Comparison of ENCODE assay signal across 15 cellular contexts in genomic region chr3:127457746-127458145, GRCh38.
DNase-seq lines count a peak whose midpoint lies in the region; ATAC-seq, FAIRE-seq and TF ChIP-seq lines count a peak whose summit lies in the region.
"Had no signal": no experiment of that assay in that cellular context is flagged by ENCODE, and none has a peak within 500 bp of the region (broad histone marks: within the 10 kb centered on the region; RNA-seq: fewer than 3 reads in every experiment).

No MANE protein-coding gene starts in this region.

- H3K18ac ChIP-seq in trophoblast cell (ENCODE audit: low read length): no peak overlapping the region

- no peaks in the 10 kb centered on the region for H4K20me1 ChIP-seq in keratinocyte (ENCODE audit: control insufficient read depth, extremely low read depth, insufficient read depth, low read length)

- H4K8ac ChIP-seq in trophoblast cell (ENCODE audit: low read depth, low read length): no peak overlapping the region

- H2BK5ac ChIP-seq in trophoblast cell (ENCODE audit: low read depth, low read length, poor library complexity): no peak overlapping the region

- TF ChIP-seq CTCF in keratinocyte (optimal IDR thresholded peaks at IDR 0.05 in 1 of 3, IDR thresholded peaks at IDR 0.05 in 1 of 3, conservative IDR thresholded peaks at IDR 0.05 in 1 of 3; ENCODE audit: extremely low read depth in 1 of 3, insufficient read depth in 2 of 3, low read length in 3 of 3) (no peak), spleen (IDR thresholded peaks at IDR 0.05 in 8 of 11, conservative IDR thresholded peaks at IDR 0.05 in 3 of 11) (no peak)

- H3K4me3 Mint-ChIP-seq in T-helper 17 cell: peak overlapping the region; percentile 32

- H3K27me3 ChIP-seq in keratinocyte (ENCODE audit: control insufficient read depth, extremely low read depth, insufficient read depth, low read length): no peaks in the 10 kb centered on the region
- peaks cover 0 to 80% (median 51%) of the 10 kb centered on the region in 7 donors for H3K27me3 ChIP-seq in spleen (replicated peaks in 1 of 7)
- H3K27me3 ChIP-seq in trophoblast cell (ENCODE audit: insufficient read depth, low read length): peaks cover 9% of the 10 kb centered on the region
- H3K27me3 ChIP-seq: MG63 had no signal

- H3K27ac ChIP-seq in keratinocyte (ENCODE audit: control insufficient read depth, insufficient read depth, low read length) (no peak overlapping the region), spleen (no peak overlapping the region), trophoblast cell (ENCODE audit: low read depth, low read length) (no peak overlapping the region)
- H3K27ac ChIP-seq: A549, C4-2B had no signal

- no peak overlapping the region for H2AK5ac ChIP-seq in trophoblast cell (ENCODE audit: low read length)

- H3K4me2 ChIP-seq in keratinocyte (ENCODE audit: control insufficient read depth, extremely low read depth, insufficient read depth, low read depth, low read length) (peak overlapping the region; percentile 91), trophoblast cell (ENCODE audit: low read length) (no peak overlapping the region)
- H3K4me2 ChIP-seq: A549 had no signal

- H3K79me1 ChIP-seq in trophoblast cell (ENCODE audit: low read length): no peaks in the 10 kb centered on the region

- H3K27ac Mint-ChIP-seq in T-helper 17 cell: no peak overlapping the region
- H3K27ac Mint-ChIP-seq: HFFc6 had no signal

- WGBS in spleen, 5 donors: 59 to 67% (median 66%) methylated on average over 4 of the region's 4 CpGs
- WGBS in trophoblast cell (ENCODE audit: extremely low coverage, insufficient coverage, insufficient read length): no CpG with 5 or more reads among the region's 4 CpGs

- H3K9me1 ChIP-seq in keratinocyte (ENCODE audit: control insufficient read depth, extremely low read depth, insufficient read depth, low read length): no peaks in the 10 kb centered on the region

- dilution Hi-C loops in keratinocyte (cut with MboI; ENCODE audit: extremely low pct_ligation_motif_present, low sequenced_read_pairs): no loop called here

- peaks cover 10% of the 10 kb centered on the region for H3K4me1 Mint-ChIP-seq in T-helper 17 cell

- H3K4me1 ChIP-seq in keratinocyte (ENCODE audit: control insufficient read depth, extremely low read depth, insufficient read depth, low read length): peaks cover 21% of the 10 kb centered on the region
- H3K4me1 ChIP-seq in spleen: peaks cover 13 to 24% (median 20%) of the 10 kb centered on the region in 6 donors
- H3K4me1 ChIP-seq in trophoblast cell (ENCODE audit: control insufficient read depth in 1 of 2, insufficient read depth in 2 of 2, low read length in 2 of 2): peaks cover 8 to 9% of the 10 kb centered on the region in 2 experiments
- H3K4me1 ChIP-seq: A549 had no signal

- H3K4ac ChIP-seq in trophoblast cell (ENCODE audit: low read depth, low read length): no peak overlapping the region

- no peak overlapping the region for H4K12ac ChIP-seq in trophoblast cell (ENCODE audit: low read depth, low read length)

- H3K9me3 ChIP-seq in T-helper 17 cell (ENCODE audit: control insufficient read depth, low read length, poor library complexity, severe bottlenecking): no peaks in the 10 kb centered on the region
- H3K9me3 ChIP-seq in keratinocyte (ENCODE audit: control insufficient read depth, low read depth, low read length): no peaks in the 10 kb centered on the region
- H3K9me3 ChIP-seq in spleen: no peaks in the 10 kb centered on the region
- H3K9me3 ChIP-seq in trophoblast cell (ENCODE audit: insufficient read depth, low read depth, low read length): peaks cover 2% of the 10 kb centered on the region
- H3K9me3 ChIP-seq: A549, MG63 had no signal

- no peak overlapping the region for H3K23ac ChIP-seq in trophoblast cell (ENCODE audit: low read length)

- H3K36me3 ChIP-seq in keratinocyte (ENCODE audit: control insufficient read depth in 2 of 2, extremely low read depth in 1 of 2, insufficient read depth in 2 of 2, low read length in 2 of 2): no peaks in the 10 kb centered on the region
- H3K36me3 ChIP-seq in spleen: no peaks in the 10 kb centered on the region
- no peaks in the 10 kb centered on the region for H3K36me3 ChIP-seq in trophoblast cell (ENCODE audit: control insufficient read depth in 1 of 2, insufficient read depth in 2 of 2, low read length in 2 of 2)
- H3K36me3 ChIP-seq: MG63 had no signal

- H2BK120ac ChIP-seq in trophoblast cell (ENCODE audit: insufficient read depth, low read length, poor library complexity): no peak overlapping the region

- no peak for ATAC-seq in T-helper 17 cell
- ATAC-seq: A549, Panc1 had no signal

- H3K9ac ChIP-seq in keratinocyte (ENCODE audit: control insufficient read depth, extremely low read depth, insufficient read depth, low read length) (no peak overlapping the region), trophoblast cell (ENCODE audit: low read length) (no peak overlapping the region)

- DNase-seq in NCI-H2107 treated with DMSO at 0.1 percent for 48 hours (lab: John Stamatoyannopoulos, UW; ENCODE audit: unreplicated experiment) (peak; percentile 62), NCI-H2107 (lab: John Stamatoyannopoulos, UW) (no peak), T-helper 17 cell (no peak), keratinocyte (ENCODE audit: low read depth, low spot score) (no peak), spleen (peak; percentile 37), trophoblast cell (no peak), ecto neural progenitor cell (ENCODE audit: low spot score) (no peak)
- DNase-seq: COR-L47, MG63, NCI-H2171 treated with DMSO at 0.1 percent for 48 hours had no signal

- H2AFZ ChIP-seq in keratinocyte (ENCODE audit: control insufficient read depth, low read length): no peak overlapping the region
- no peak overlapping the region for H2AFZ ChIP-seq in trophoblast cell (ENCODE audit: insufficient read depth, low read length, poor library complexity)

- FAIRE-seq in keratinocyte (lab: Jason Lieb, UNC): no peak
- FAIRE-seq: A549, H1 had no signal

- H3K14ac ChIP-seq in trophoblast cell (ENCODE audit: low read length): no peak overlapping the region

- H3K27me3 Mint-ChIP-seq in T-helper 17 cell: peaks cover 85% of the 10 kb centered on the region

- H3K36me3 Mint-ChIP-seq in T-helper 17 cell (ENCODE audit: low read depth): peaks cover 8% of the 10 kb centered on the region

- H3K4me3 ChIP-seq in keratinocyte (ENCODE audit: control insufficient read depth in 2 of 3, extremely low read depth in 1 of 3, insufficient read depth in 2 of 3, low read depth in 1 of 3, low read length in 3 of 3): no peak overlapping the region
- H3K4me3 ChIP-seq in spleen: no peak overlapping the region
- no peak overlapping the region for H3K4me3 ChIP-seq in trophoblast cell (ENCODE audit: low read depth, low read length)
- H3K4me3 ChIP-seq: A549, MG63 had no signal

- no peak overlapping the region for H4K91ac ChIP-seq in trophoblast cell (ENCODE audit: low read depth, low read length)

- no peak for TF ChIP-seq POLR2A in spleen (IDR thresholded peaks at IDR 0.05)

- H3K79me2 ChIP-seq in keratinocyte (ENCODE audit: control insufficient read depth, insufficient read depth, low read length) (no peaks in the 10 kb centered on the region), trophoblast cell (ENCODE audit: control insufficient read depth, insufficient read depth, low read length, poor library complexity) (no peaks in the 10 kb centered on the region)

- intact Hi-C loops in spleen (cut with DNase I; ENCODE audit: low total_unique reads): no loop called here

- no peak overlapping the region for H2BK12ac ChIP-seq in trophoblast cell (ENCODE audit: low read length)

Comparison
In these comparisons a context has a peak if more than half of its experiments do, and no peak if none do; other contexts are left out.
1. DNase-seq: peak in NCI-H2107 treated with DMSO at 0.1 percent for 48 hours (single experiment) and spleen (single experiment); none in NCI-H2107 (single experiment), T-helper 17 cell (0 of 3), keratinocyte (single experiment), trophoblast cell (0 of 2) and ecto neural progenitor cell (single experiment).